In the genomic region with DNA sequence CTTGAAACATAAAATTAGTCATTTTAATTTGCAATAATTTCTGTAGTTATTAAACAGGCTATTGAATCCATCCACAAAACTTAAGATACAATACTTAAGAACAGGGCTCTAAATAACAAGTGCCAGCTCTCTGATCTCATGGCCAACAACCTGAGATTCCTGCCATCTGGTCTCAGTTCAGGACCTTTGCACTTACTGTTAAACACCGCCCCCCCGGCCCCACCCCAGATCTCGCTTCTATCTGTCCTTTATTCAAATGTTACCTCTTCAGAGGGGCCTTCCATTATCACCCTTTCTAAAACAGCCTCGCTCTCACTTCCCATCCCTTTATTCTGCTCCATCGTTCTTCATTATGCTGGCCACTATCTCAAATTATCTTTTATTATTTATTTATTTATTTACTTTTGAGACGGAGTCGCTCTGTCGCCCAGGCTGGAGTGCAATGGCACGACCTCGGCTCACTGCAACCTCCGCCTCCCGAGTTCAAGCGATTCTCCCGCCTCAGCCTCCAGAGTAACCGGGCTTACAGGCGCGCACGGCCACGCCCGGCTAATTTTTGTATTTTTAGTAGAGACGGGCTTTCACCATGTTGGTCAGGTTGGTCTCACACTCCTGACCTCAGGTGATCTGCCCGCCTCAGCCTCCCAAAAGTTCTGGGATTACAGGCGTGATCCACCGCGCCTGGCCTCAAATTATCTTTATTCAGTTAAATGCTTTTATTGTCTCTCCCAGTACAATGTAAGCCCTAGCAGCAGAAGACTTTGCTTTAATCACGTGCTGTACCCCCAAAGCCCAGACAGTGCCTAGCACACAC, we compare ENCODE assay signal across 8 cellular contexts. TPM values are rescaled to one million over a fixed set of nuclear protein-coding genes. Genes with fewer than 3 reads are reported as not detected.
A peak's percentile ranks its signal among the peaks of the same experiment; 100 is the strongest.
DNase-seq lines count a peak whose midpoint lies in the region; ATAC-seq, FAIRE-seq and TF ChIP-seq lines count a peak whose summit lies in the region.

No MANE protein-coding gene starts in this region.

- DNase-seq in AG09309 (ENCODE audit: low read depth) (no peak), cardiac fibroblast (ENCODE audit: low read depth in 2 of 2) (no peak), RCC 7860 (ENCODE audit: low spot score) (no peak), G401 (ENCODE audit: low spot score) (no peak), NCI-H2107 (lab: John Stamatoyannopoulos, UW) (no peak)
- DNase-seq in Jurkat, Clone E6-1 (ENCODE audit: low read depth, low spot score), result no peak

- H3K4me1 ChIP-seq in muscle layer of duodenum (ENCODE audit: control insufficient read depth in 1 of 2, insufficient read depth in 2 of 2, low read length in 2 of 2), result peaks cover 9 to 21% of the 10 kb centered on the region in 2 donors

- no peak for FAIRE-seq in RCC 7860 (lab: Jason Lieb, UNC)

- H3K27me3 ChIP-seq in muscle layer of duodenum (ENCODE audit: low read depth, low read length), result no peaks in the 10 kb centered on the region

- H3K36me3 ChIP-seq in muscle layer of duodenum (ENCODE audit: control insufficient read depth in 1 of 2, insufficient read depth in 2 of 2, low read length in 2 of 2), result peaks cover 5% of the 10 kb centered on the region in 2 donors

- in situ Hi-C loops in G401 (cut with HindIII; ENCODE audit: low sequenced_read_pairs), result no loop called here

- H3K9me3 ChIP-seq in muscle layer of duodenum (ENCODE audit: control insufficient read depth in 1 of 2, low read length in 2 of 2), result no peaks in the 10 kb centered on the region

- TF ChIP-seq CTCF in AG09309 (IDR thresholded peaks at IDR 0.05; ENCODE audit: control insufficient read depth, insufficient read depth, low read depth, low read length, missing control alignments), result no peak
- TF ChIP-seq CTCF in cardiac fibroblast (IDR thresholded peaks at IDR 0.05; ENCODE audit: low read depth, low read length), result no peak

- H3K4me3 ChIP-seq in AG09309 (ENCODE audit: control insufficient read depth, low read depth, low read length), result peak overlapping the region; percentile 93
- H3K4me3 ChIP-seq in Jurkat, Clone E6-1 (ENCODE audit: low read length), result peak overlapping the region; percentile 97
- peak overlapping the region; percentile 19 to 92 for H3K4me3 ChIP-seq in cardiac fibroblast (replicated peaks in 1 of 2; ENCODE audit: low read depth in 2 of 2, low read length in 2 of 2)
- H3K4me3 ChIP-seq in muscle layer of duodenum (ENCODE audit: low read depth in 1 of 2, low read length in 2 of 2), result peak overlapping the region; percentile 60 to 97

- peak overlapping the region; percentile 84 for H3K27ac ChIP-seq in muscle layer of duodenum (ENCODE audit: low read length)

- ATAC-seq in HG03139 (IDR thresholded peaks at IDR 0.05; ENCODE audit: unreplicated experiment), result no peak

RNA-seq across cellular contexts. Expression of a gene that starts 0.8 kb away (rescaled TPM):
- 344 TPM for polyA plus RNA-seq in Jurkat, Clone E6-1 (2012; ENCODE audit: insufficient read depth, insufficient read length)
- 326 and 361 TPM in 2 replicates for total RNA-seq in G401 (2014; rRNA removed; shearing (Covaris generic))

RNA-seq across cellular contexts. Expression of a gene that starts 11.9 kb away (rescaled TPM):
- not detected for polyA plus RNA-seq in Jurkat, Clone E6-1 (2012; ENCODE audit: insufficient read depth, insufficient read length)
- total RNA-seq in G401 (2014; rRNA removed; shearing (Covaris generic)), result 0.06 TPM in 1 of 2 replicates, not detected in the other

RNA-seq across cellular contexts. Expression of a gene that starts 19.8 kb away (rescaled TPM):
- polyA plus RNA-seq in Jurkat, Clone E6-1 (2012; ENCODE audit: insufficient read depth, insufficient read length), result 1.8 TPM
- total RNA-seq in G401 (2014; rRNA removed; shearing (Covaris generic)), result 11.5 and 18.3 TPM in 2 replicates

RNA-seq across cellular contexts. Expression of a gene that starts 26.9 kb away (rescaled TPM):
- polyA plus RNA-seq in Jurkat, Clone E6-1 (2012; ENCODE audit: insufficient read depth, insufficient read length), result 0.37 TPM
- total RNA-seq in G401 (2014; rRNA removed; shearing (Covaris generic)), result 4.8 and 7.2 TPM in 2 replicates

RNA-seq across cellular contexts. Expression of a gene that starts 29.8 kb away (rescaled TPM):
- polyA plus RNA-seq in Jurkat, Clone E6-1 (2012; ENCODE audit: insufficient read depth, insufficient read length), result 21.7 TPM
- total RNA-seq in G401 (2014; rRNA removed; shearing (Covaris generic)), result 19.1 and 32.2 TPM in 2 replicates
